ENCODE assay signal across 1 cellular context in the genomic region with DNA sequence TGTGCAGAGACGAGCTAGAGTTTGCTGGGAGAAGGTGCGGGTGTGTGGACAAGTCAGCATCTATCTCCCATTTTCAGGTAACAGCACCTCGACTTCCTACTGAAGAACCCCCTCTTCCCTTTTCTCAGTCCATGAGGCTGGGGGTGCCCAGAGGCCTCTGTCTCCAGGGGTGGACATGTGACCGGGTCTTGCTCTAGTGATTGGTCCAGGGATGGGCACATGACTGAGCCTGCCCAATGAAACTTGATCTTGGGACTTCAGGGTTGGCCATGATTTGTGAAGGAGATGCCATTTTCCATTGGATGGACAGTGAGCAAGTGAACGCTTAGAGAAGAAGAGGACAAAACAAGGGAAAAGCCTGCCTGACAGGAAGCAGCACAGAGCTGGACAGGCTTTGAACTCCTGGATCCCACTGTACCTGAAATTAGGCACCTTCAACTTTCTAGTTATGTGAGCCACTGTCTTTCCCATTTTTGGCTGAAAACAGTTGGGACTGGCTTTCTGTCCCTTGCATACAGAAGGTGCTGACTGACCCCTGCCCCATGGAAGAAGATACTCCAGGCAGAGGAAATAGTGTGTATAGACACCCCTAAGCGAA.
TF ChIP-seq lines count a peak whose summit lies in the region.

No MANE protein-coding gene starts in this region.

TF ChIP-seq in HepG2, 621 proteins besides CTCF, POLR2A, EP300 and RAD21 (continued from another document):
- TF ChIP-seq, protein P1, sequence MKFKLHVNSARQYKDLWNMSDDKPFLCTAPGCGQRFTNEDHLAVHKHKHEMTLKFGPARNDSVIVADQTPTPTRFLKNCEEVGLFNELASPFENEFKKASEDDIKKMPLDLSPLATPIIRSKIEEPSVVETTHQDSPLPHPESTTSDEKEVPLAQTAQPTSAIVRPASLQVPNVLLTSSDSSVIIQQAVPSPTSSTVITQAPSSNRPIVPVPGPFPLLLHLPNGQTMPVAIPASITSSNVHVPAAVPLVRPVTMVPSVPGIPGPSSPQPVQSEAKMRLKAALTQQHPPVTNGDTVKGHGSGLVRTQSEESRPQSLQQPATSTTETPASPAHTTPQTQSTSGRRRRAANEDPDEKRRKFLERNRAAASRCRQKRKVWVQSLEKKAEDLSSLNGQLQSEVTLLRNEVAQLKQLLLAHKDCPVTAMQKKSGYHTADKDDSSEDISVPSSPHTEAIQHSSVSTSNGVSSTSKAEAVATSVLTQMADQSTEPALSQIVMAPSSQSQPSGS (CRISPR knock-in tag; IDR thresholded peaks at IDR 0.05): no peak
- TF ChIP-seq MED1 (CRISPR knock-in tag; IDR thresholded peaks at IDR 0.05) (no peak), FLYWCH1 (CRISPR knock-in tag; IDR thresholded peaks at IDR 0.05) (no peak), BHLHE40 (IDR thresholded peaks at IDR 0.05; ENCODE audit: low read length) (no peak), PHF5A (CRISPR knock-in tag; IDR thresholded peaks at IDR 0.05; ENCODE audit: low read depth, unreplicated experiment) (no peak), HDAC6 (IDR thresholded peaks at IDR 0.05; ENCODE audit: low read depth, low read length) (no peak), ZNF839 (CRISPR knock-in tag; IDR thresholded peaks at IDR 0.05; ENCODE audit: borderline replicate concordance) (no peak), ZFX (CRISPR knock-in tag; IDR thresholded peaks at IDR 0.05; ENCODE audit: low read depth) (no peak), HIVEP1 (CRISPR knock-in tag; IDR thresholded peaks at IDR 0.05) (0 out of 2 replicates have a peak, but pooled peaks have one; percentile 31), MIXL1 (CRISPR knock-in tag; IDR thresholded peaks at IDR 0.05) (no peak), ZFY (CRISPR knock-in tag; IDR thresholded peaks at IDR 0.05) (no peak), YY1 (IDR thresholded peaks at IDR 0.05; ENCODE audit: insufficient read depth, insufficient replicate concordance, low read depth, low read length) (no peak), HOXA9 (CRISPR knock-in tag; IDR thresholded peaks at IDR 0.05; ENCODE audit: borderline replicate concordance) (no peak), TAF15 (IDR thresholded peaks at IDR 0.05; ENCODE audit: low read depth, low read length, poor library complexity, severe bottlenecking) (no peak), RAD51 (IDR thresholded peaks at IDR 0.05; ENCODE audit: borderline replicate concordance) (peak; percentile 68), ZNF329 (CRISPR knock-in tag; IDR thresholded peaks at IDR 0.05; ENCODE audit: low read depth) (peak; percentile 86; the same call in 1 of the 2 replicates), ZZZ3 (CRISPR knock-in tag; IDR thresholded peaks at IDR 0.05; ENCODE audit: borderline replicate concordance) (no peak)
- TF ChIP-seq, protein P2, sequence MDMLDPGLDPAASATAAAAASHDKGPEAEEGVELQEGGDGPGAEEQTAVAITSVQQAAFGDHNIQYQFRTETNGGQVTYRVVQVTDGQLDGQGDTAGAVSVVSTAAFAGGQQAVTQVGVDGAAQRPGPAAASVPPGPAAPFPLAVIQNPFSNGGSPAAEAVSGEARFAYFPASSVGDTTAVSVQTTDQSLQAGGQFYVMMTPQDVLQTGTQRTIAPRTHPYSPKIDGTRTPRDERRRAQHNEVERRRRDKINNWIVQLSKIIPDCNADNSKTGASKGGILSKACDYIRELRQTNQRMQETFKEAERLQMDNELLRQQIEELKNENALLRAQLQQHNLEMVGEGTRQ (IDR thresholded peaks at IDR 0.05; ENCODE audit: low read depth, low read length): peak; percentile 87
- TF ChIP-seq, protein P2 (CRISPR knock-in tag; IDR thresholded peaks at IDR 0.05; ENCODE audit: borderline replicate concordance): peak; percentile 77; the same call in 1 of the 2 replicates
- TF ChIP-seq, protein P3, sequence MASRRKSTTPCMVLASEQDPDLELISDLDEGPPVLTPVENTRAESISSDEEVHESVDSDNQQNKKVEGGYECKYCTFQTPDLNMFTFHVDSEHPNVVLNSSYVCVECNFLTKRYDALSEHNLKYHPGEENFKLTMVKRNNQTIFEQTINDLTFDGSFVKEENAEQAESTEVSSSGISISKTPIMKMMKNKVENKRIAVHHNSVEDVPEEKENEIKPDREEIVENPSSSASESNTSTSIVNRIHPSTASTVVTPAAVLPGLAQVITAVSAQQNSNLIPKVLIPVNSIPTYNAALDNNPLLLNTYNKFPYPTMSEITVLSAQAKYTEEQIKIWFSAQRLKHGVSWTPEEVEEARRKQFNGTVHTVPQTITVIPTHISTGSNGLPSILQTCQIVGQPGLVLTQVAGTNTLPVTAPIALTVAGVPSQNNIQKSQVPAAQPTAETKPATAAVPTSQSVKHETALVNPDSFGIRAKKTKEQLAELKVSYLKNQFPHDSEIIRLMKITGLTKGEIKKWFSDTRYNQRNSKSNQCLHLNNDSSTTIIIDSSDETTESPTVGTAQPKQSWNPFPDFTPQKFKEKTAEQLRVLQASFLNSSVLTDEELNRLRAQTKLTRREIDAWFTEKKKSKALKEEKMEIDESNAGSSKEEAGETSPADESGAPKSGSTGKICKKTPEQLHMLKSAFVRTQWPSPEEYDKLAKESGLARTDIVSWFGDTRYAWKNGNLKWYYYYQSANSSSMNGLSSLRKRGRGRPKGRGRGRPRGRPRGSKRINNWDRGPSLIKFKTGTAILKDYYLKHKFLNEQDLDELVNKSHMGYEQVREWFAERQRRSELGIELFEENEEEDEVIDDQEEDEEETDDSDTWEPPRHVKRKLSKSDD (CRISPR knock-in tag; IDR thresholded peaks at IDR 0.05; ENCODE audit: low read depth): no peak
